1 cellular context compared by ENCODE assay signal in genomic region chr9:133164209-133164590, GRCh38.
TF ChIP-seq lines count a peak whose summit lies in the region.

No MANE protein-coding gene starts in this region.

TF ChIP-seq in GM23338, 12 proteins besides CTCF, POLR2A, EP300 and RAD21 (continued from another document):
- TF ChIP-seq REST (IDR thresholded peaks at IDR 0.05; ENCODE audit: unreplicated experiment) (no peak), EZH2 (IDR thresholded peaks at IDR 0.05; ENCODE audit: low read depth, unreplicated experiment) (no peak), CREB1 (CRISPR knock-in tag; IDR thresholded peaks at IDR 0.05; ENCODE audit: low read depth) (no peak), ZNF462 (CRISPR knock-in tag; IDR thresholded peaks at IDR 0.05) (no peak), ETS1 (IDR thresholded peaks at IDR 0.05) (no peak), POLR2AphosphoS5 (IDR thresholded peaks at IDR 0.05; ENCODE audit: low read depth) (no peak), ZNF114 (CRISPR knock-in tag; IDR thresholded peaks at IDR 0.05) (no peak), NANOG (IDR thresholded peaks at IDR 0.05; ENCODE audit: borderline replicate concordance) (no peak)
TF ChIP-seq in GM23338: peak in this region for 0.
